Comparison of ENCODE assay signal across 25 cellular contexts in the genomic region with DNA sequence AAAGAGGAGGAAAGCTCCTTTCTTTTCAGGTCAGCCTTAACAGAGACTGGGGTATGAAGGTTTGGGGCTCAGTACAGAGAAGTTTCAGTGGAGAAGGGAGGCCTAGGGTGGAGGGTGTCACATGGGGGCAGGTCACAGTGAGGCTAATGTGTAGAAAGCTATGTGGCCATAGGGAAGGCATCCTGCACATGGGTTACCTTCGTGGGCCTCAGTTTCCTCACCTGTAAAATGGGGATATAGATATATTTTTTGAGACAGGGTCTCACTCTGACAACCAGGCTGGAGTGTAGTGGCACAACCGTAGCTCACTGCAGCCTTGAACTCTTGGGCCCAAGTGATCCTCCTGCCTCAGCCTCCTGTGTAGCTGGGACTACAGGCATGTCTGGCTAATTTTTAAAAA. TPM values are rescaled to one million over a fixed set of nuclear protein-coding genes. Genes with fewer than 3 reads are reported as not detected.
"Had no signal": no experiment of that assay in that cellular context is flagged by ENCODE, and none has a peak within 500 bp of the region (broad histone marks: within the 10 kb centered on the region; RNA-seq: fewer than 3 reads in every experiment).

No MANE protein-coding gene starts in this region.

- H3K9me3 ChIP-seq: left ventricle myocardium inferior, mucosa of descending colon, ovary, right atrium auricular region, suprapubic skin, thoracic aorta, tibial artery, upper lobe of left lung, vagina had no signal

- H3K4me1 Mint-ChIP-seq: naive thymus-derived CD4-positive, alpha-beta T cell had no signal

- H2AFZ ChIP-seq: hepatocyte had no signal

- H3K36me3 Mint-ChIP-seq: naive thymus-derived CD4-positive, alpha-beta T cell; natural killer cell treated with Interleukin-12 subunit alpha and Interleukin-12 subunit beta and Interleukin-15 and Interleukin-18, amount 100 ng/mL, for 72 hours had no signal

- H3K79me2 ChIP-seq: hepatocyte had no signal

- DNase-seq: islet precursor cell; left ventricle myocardium inferior; mesendoderm; midbrain; mucosa of descending colon; naive thymus-derived CD4-positive, alpha-beta T cell; stimulated activated CD4-positive, alpha-beta T cell treated with anti-CD3 and anti-CD28 coated beads, Interleukin-12 subunit alpha, Interleukin-12 subunit beta, amount 100 ng/mL, for 4 hours; stimulated activated CD4-positive, alpha-beta T cell treated with anti-CD3 and anti-CD28 coated beads, Interleukin-15, amount 100 ng/mL, for 24 hours; stimulated activated CD4-positive, alpha-beta T cell treated with anti-CD3 and anti-CD28 coated beads, Interleukin-2, amount 100 ng/mL, for 24 hours; stimulated activated CD4-positive, alpha-beta T cell treated with anti-CD3 and anti-CD28 coated beads, Interleukin-4, amount 100 ng/mL, for 1 hour; stimulated activated naive CD4-positive, alpha-beta T cell; tibial artery; upper lobe of left lung had no signal

- H3K36me3 ChIP-seq: ovary had no signal

- H3K4me3 ChIP-seq: hepatocyte, left ventricle myocardium inferior, lung, mucosa of descending colon, ovary, right atrium auricular region, skin epidermis, suprapubic skin, thoracic aorta, tibial artery, upper lobe of left lung, vagina had no signal

- H3K27me3 Mint-ChIP-seq: natural killer cell treated with Interleukin-12 subunit alpha and Interleukin-12 subunit beta and Interleukin-15 and Interleukin-18, amount 100 ng/mL, for 72 hours; progenitor cell of endocrine pancreas; stimulated activated naive CD8-positive, alpha-beta T cell treated with anti-CD3 and anti-CD28 coated beads, Interleukin-15, Interleukin-2, amounts not matched to agents 100 ng/mL and 50 ng/mL, for 24 hours had no signal

- H3K27me3 ChIP-seq: hepatocyte, ovary, right atrium auricular region, suprapubic skin, tibial artery, upper lobe of left lung, vagina had no signal

- H3K27ac Mint-ChIP-seq: naive thymus-derived CD4-positive, alpha-beta T cell; natural killer cell treated with Interleukin-12 subunit alpha and Interleukin-12 subunit beta and Interleukin-15 and Interleukin-18, amount 100 ng/mL, for 72 hours; progenitor cell of endocrine pancreas; stimulated activated naive CD8-positive, alpha-beta T cell treated with anti-CD3 and anti-CD28 coated beads, Interleukin-15, Interleukin-2, amounts not matched to agents 100 ng/mL and 50 ng/mL, for 24 hours had no signal

- H3K4me2 ChIP-seq: hepatocyte had no signal

- H3K4me1 ChIP-seq: right atrium auricular region, vagina had no signal

- H3K27ac ChIP-seq: hepatocyte, left ventricle myocardium inferior, ovary, right atrium auricular region, skin epidermis, suprapubic skin, thoracic aorta, tibial artery, upper lobe of left lung, vagina had no signal

- H3K9me3 Mint-ChIP-seq: naive thymus-derived CD4-positive, alpha-beta T cell; natural killer cell treated with Interleukin-12 subunit alpha and Interleukin-12 subunit beta and Interleukin-15 and Interleukin-18, amount 100 ng/mL, for 72 hours; stimulated activated naive CD8-positive, alpha-beta T cell treated with anti-CD3 and anti-CD28 coated beads, Interleukin-15, Interleukin-2, amounts not matched to agents 100 ng/mL and 50 ng/mL, for 24 hours had no signal

- H3K4me3 Mint-ChIP-seq: naive thymus-derived CD4-positive, alpha-beta T cell; natural killer cell treated with Interleukin-12 subunit alpha and Interleukin-12 subunit beta and Interleukin-15 and Interleukin-18, amount 100 ng/mL, for 72 hours; stimulated activated naive CD8-positive, alpha-beta T cell treated with anti-CD3 and anti-CD28 coated beads, Interleukin-15, Interleukin-2, amounts not matched to agents 100 ng/mL and 50 ng/mL, for 24 hours had no signal

- ATAC-seq: mucosa of descending colon; naive thymus-derived CD4-positive, alpha-beta T cell; sciatic nerve had no signal

RNA-seq across cellular contexts. Expression of gene EMP2, which starts 41.8 kb away (rescaled TPM):
- total RNA-seq: naive thymus-derived CD4-positive, alpha-beta T cell; natural killer cell treated with Interleukin-12 subunit alpha and Interleukin-12 subunit beta and Interleukin-15 and Interleukin-18, amount 100 ng/mL, for 72 hours had no signal
